In genomic region chr1:67759692-67760029, GRCh38 we compare ENCODE assay signal across 9 cellular contexts.
DNase-seq lines count a peak whose midpoint lies in the region; ATAC-seq, FAIRE-seq and TF ChIP-seq lines count a peak whose summit lies in the region.
"Had no signal": no experiment of that assay in that cellular context is flagged by ENCODE, and none has a peak within 500 bp of the region (broad histone marks: within the 10 kb centered on the region; RNA-seq: fewer than 3 reads in every experiment).

No MANE protein-coding gene starts in this region.

- H3K27me3 Mint-ChIP-seq in CD14-positive monocyte (ENCODE audit: low read depth in 3 of 3): peaks cover 2 to 10% (median 6%) of the 10 kb centered on the region in 3 donors

- H3K4me3 Mint-ChIP-seq in CD14-positive monocyte: no peak overlapping the region

- TF ChIP-seq EP300 in K562 (IDR thresholded peaks at IDR 0.05; ENCODE audit: low read length) (no peak), sigmoid colon (IDR thresholded peaks at IDR 0.05) (no peak)

- ATAC-seq in GM19395 (IDR thresholded peaks at IDR 0.05; ENCODE audit: unreplicated experiment) (peak; percentile 41), HG03060 (IDR thresholded peaks at IDR 0.05; ENCODE audit: low read depth, unreplicated experiment) (peak; percentile 6), K562 (peak; percentile 36)

- H3K9me3 Mint-ChIP-seq in CD14-positive monocyte: no peaks in the 10 kb centered on the region

- H3K4me3 ChIP-seq in K562 (no peak overlapping the region), sigmoid colon (no peak overlapping the region), WERI-Rb-1 (ENCODE audit: low read depth, low read length) (no peak overlapping the region)

- H3K79me2 ChIP-seq in K562 (ENCODE audit: control insufficient read depth, insufficient read depth, low read length): no peaks in the 10 kb centered on the region

- H4K20me1 ChIP-seq in K562 (replicated peaks; ENCODE audit: control insufficient read depth, insufficient read depth, low read length): no peaks in the 10 kb centered on the region

- no peak for TF ChIP-seq RAD21 in K562 (CRISPR knock-in tag; conservative IDR thresholded peaks at IDR 0.05 in 1 of 2, IDR thresholded peaks at IDR 0.05 in 1 of 2)

- no peaks in the 10 kb centered on the region for H3K36me3 ChIP-seq in K562 (ENCODE audit: control insufficient read depth, insufficient read depth, low read length)
- H3K36me3 ChIP-seq in sigmoid colon: no peaks in the 10 kb centered on the region
- H3K36me3 ChIP-seq in WERI-Rb-1: no peaks in the 10 kb centered on the region

- in situ Hi-C loops in K562 (cut with MboI): loop anchor here (5.0 kb wide), 1 partner anchor 222 kb away; no protein-coding TSS in a partner anchor

- H3K27ac ChIP-seq in K562 (ENCODE audit: extremely low read depth, low read depth, low read length): peak overlapping the region; percentile 52
- H3K27ac ChIP-seq in sigmoid colon: peak overlapping the region in 3 of 4 donors; percentile 37 to 56 (median 44)
- H3K27ac ChIP-seq in WERI-Rb-1: no peak overlapping the region
- H3K27ac ChIP-seq: parathyroid adenoma had no signal

- peak overlapping the region; percentile 90 for H2AFZ ChIP-seq in K562 (ENCODE audit: low read depth, low read length)
- H2AFZ ChIP-seq: parathyroid adenoma had no signal

- no peaks in the 10 kb centered on the region for H3K9me1 ChIP-seq in K562 (ENCODE audit: control insufficient read depth, insufficient read depth, low read length)

- H3K27me3 ChIP-seq in K562 (ENCODE audit: control insufficient read depth in 2 of 2, insufficient read depth in 2 of 2, low read length in 2 of 2) (no peaks in the 10 kb centered on the region), sigmoid colon (no peaks in the 10 kb centered on the region), WERI-Rb-1 (ENCODE audit: insufficient read depth, low read depth, severe bottlenecking) (no peaks in the 10 kb centered on the region)

- no peaks in the 10 kb centered on the region for H3K36me3 Mint-ChIP-seq in CD14-positive monocyte

- POLR2A ChIA-PET in K562 (lab: Yijun Ruan, JAX): interaction anchor here (0.6 to 3.1 kb wide), 11 partner anchors 12 to 236 kb away, joined by 3 to 52 read pairs (median 4); partner anchors contain the start of gene GADD45A

- DNase-seq in K562 (ENCODE audit: extremely low read depth in 1 of 4, low spot score in 3 of 4) (no peak), sigmoid colon (no peak), NCI-H1436 treated with DMSO at 0.1 percent for 48 hours (lab: John Stamatoyannopoulos, UW) (no peak), WERI-Rb-1 (no peak), CD14-positive monocyte (ENCODE audit: low spot score) (no peak), NCI-H2081 treated with DMSO at 0.1 percent for 48 hours (lab: John Stamatoyannopoulos, UW) (no peak)

- CTCF ChIA-PET in K562 (lab: Yijun Ruan, JAX; ENCODE audit: low intra/inter-chr PET ratio): interaction anchor here (0.8 to 3.9 kb wide), 5 partner anchors 198 to 413 kb away, joined by 3 to 37 read pairs (median 23); no protein-coding TSS in a partner anchor

- intact Hi-C loops in K562 (cut with micrococcal nuclease): loop anchor here (1.0 to 2.0 kb wide), 4 partner anchors 47 to 224 kb away; no protein-coding TSS in a partner anchor
- intact Hi-C loops in sigmoid colon (cut with DNase I): loop anchor here (1.0 kb wide), 2 partner anchors 198 to 227 kb away; no protein-coding TSS in a partner anchor
- intact Hi-C loops in CD14-positive monocyte (cut with micrococcal nuclease): loop anchor here (2.0 to 10.0 kb wide), 2 partner anchors 195 to 227 kb away; no protein-coding TSS in a partner anchor

- TF ChIP-seq CTCF in K562 (IDR thresholded peaks at IDR 0.05 in 2 of 3, conservative IDR thresholded peaks at IDR 0.05 in 1 of 3; ENCODE audit: insufficient read depth in 2 of 3, low read depth in 1 of 3, low read length in 3 of 3) (no peak), sigmoid colon (IDR thresholded peaks at IDR 0.05) (no peak), WERI-Rb-1 (IDR thresholded peaks at IDR 0.05; ENCODE audit: low read depth, low read length) (no peak), CD14-positive monocyte (IDR thresholded peaks at IDR 0.05) (no peak)

- peak overlapping the region in 1 of 2 experiments; percentile 47; a peak in 2 of 4 replicates for H3K9ac ChIP-seq in K562 (ENCODE audit: insufficient read depth in 1 of 2, low read depth in 2 of 2, low read length in 2 of 2)
- H3K9ac ChIP-seq: parathyroid adenoma had no signal

- H3K4me1 ChIP-seq in K562 (replicated peaks in 1 of 2; ENCODE audit: control insufficient read depth in 2 of 2, insufficient read depth in 2 of 2, low read length in 2 of 2): peaks cover 3 to 22% of the 10 kb centered on the region in 2 experiments; a peak in 4 of 5 replicates
- peaks cover 0 to 22% (median 9%) of the 10 kb centered on the region in 4 donors for H3K4me1 ChIP-seq in sigmoid colon
- H3K4me1 ChIP-seq: parathyroid adenoma had no signal

- H3K9me3 ChIP-seq in K562 (replicated peaks; ENCODE audit: control insufficient read depth, insufficient read depth, low read depth, low read length): no peaks in the 10 kb centered on the region
- no peaks in the 10 kb centered on the region for H3K9me3 ChIP-seq in sigmoid colon
- H3K9me3 ChIP-seq in WERI-Rb-1 (ENCODE audit: severe bottlenecking): no peaks in the 10 kb centered on the region

- peak overlapping the region; percentile 45 for H3K4me2 ChIP-seq in K562 (ENCODE audit: insufficient read depth, low read length)

- H3K27ac Mint-ChIP-seq in CD14-positive monocyte: no peak overlapping the region

- no TSS peak for BruUV-seq in K562 (replicated peaks; lab: Mats Ljungman, UMichigan)

- H3K4me1 Mint-ChIP-seq in CD14-positive monocyte: peaks cover 3% of the 10 kb centered on the region

- TF ChIP-seq POLR2A in K562 (conservative IDR thresholded peaks at IDR 0.05) (no peak), sigmoid colon (IDR thresholded peaks at IDR 0.05) (no peak)

- no peak for FAIRE-seq in K562 (lab: Jason Lieb, UNC)

TF ChIP-seq in K562, 482 proteins besides CTCF, POLR2A, EP300 and RAD21:
- TF ChIP-seq GTF2F1 (IDR thresholded peaks at IDR 0.05; ENCODE audit: low read depth, low read length): no peak
- 0 out of 2 replicates have a peak, but pooled peaks have one; percentile 20 for TF ChIP-seq BACH1 (tag; IDR thresholded peaks at IDR 0.05)
- 0 out of 4 replicates have a peak, but pooled peaks of 1 of the 2 experiments have one; percentile 2 for TF ChIP-seq MNT (conservative IDR thresholded peaks at IDR 0.05)
